1 cellular context compared by ENCODE assay signal in genomic region chr12:113157218-113157859, GRCh38.
TF ChIP-seq lines count a peak whose summit lies in the region.

No MANE protein-coding gene starts in this region.

TF ChIP-seq in K562, 482 proteins besides CTCF, POLR2A, EP300 and RAD21:
- TF ChIP-seq POLR2AphosphoS2 (IDR thresholded peaks at IDR 0.05; ENCODE audit: low read length): peak; percentile 34; the same call in 1 of the 2 replicates
- TF ChIP-seq POLR2AphosphoS5 (IDR thresholded peaks at IDR 0.05; ENCODE audit: control insufficient read depth, insufficient read depth, low read depth, low read length): peak; percentile 26; the same call in 1 of the 2 replicates
- no peak for TF ChIP-seq ZBTB8A (IDR thresholded peaks at IDR 0.05; ENCODE audit: partially characterized antibody)
- TF ChIP-seq POLR2G (IDR thresholded peaks at IDR 0.05; ENCODE audit: low read depth, low read length): peak; percentile 54
- peak; percentile 47 for TF ChIP-seq SUPT5H (IDR thresholded peaks at IDR 0.05)
- TF ChIP-seq TOE1 (IDR thresholded peaks at IDR 0.05; ENCODE audit: borderline replicate concordance): no peak
- no peak for TF ChIP-seq TOE1 (CRISPR knock-in tag; IDR thresholded peaks at IDR 0.05; ENCODE audit: borderline replicate concordance, low read depth)
